Comparison of ENCODE assay signal across 1 cellular context in genomic region chr19:28606269-28607032, GRCh38.
TF ChIP-seq lines count a peak whose summit lies in the region.

No MANE protein-coding gene starts in this region.

TF ChIP-seq in K562, 482 proteins besides CTCF, POLR2A, EP300 and RAD21 (continued from another document):
- peak; percentile 90; the same call in 1 of the 2 replicates for TF ChIP-seq ZNF395 (CRISPR knock-in tag; IDR thresholded peaks at IDR 0.05)
- TF ChIP-seq GTF2A2 (tag; IDR thresholded peaks at IDR 0.05) = no peak
- TF ChIP-seq SMAD4 (CRISPR knock-in tag; conservative IDR thresholded peaks at IDR 0.05) = peak; percentile 100
- peak; percentile 33; the same call in 1 of the 2 replicates for TF ChIP-seq ZNF780A (CRISPR knock-in tag; IDR thresholded peaks at IDR 0.05)
- peak; percentile 89 for TF ChIP-seq LEF1 (IDR thresholded peaks at IDR 0.05)
- TF ChIP-seq PHF21A (IDR thresholded peaks at IDR 0.05; ENCODE audit: borderline replicate concordance, low read depth) = 0 out of 2 replicates have a peak, but pooled peaks have one; percentile 14
- peak; percentile 97 for TF ChIP-seq TEAD4 (IDR thresholded peaks at IDR 0.05; ENCODE audit: low read length)
- TF ChIP-seq TEAD4 (CRISPR knock-in tag; IDR thresholded peaks at IDR 0.05; ENCODE audit: borderline replicate concordance) = no peak
- 0 out of 2 replicates have a peak, but pooled peaks have one; percentile 61 for TF ChIP-seq ZNF592 (IDR thresholded peaks at IDR 0.05)
- TF ChIP-seq AFF4 (CRISPR knock-in tag; IDR thresholded peaks at IDR 0.05) = peak; percentile 90; the same call in 1 of the 2 replicates
- TF ChIP-seq CREB3 (tag; conservative IDR thresholded peaks at IDR 0.05; ENCODE audit: low read depth) = peak; percentile 38; the same call in 1 of the 2 replicates
- TF ChIP-seq ZNF24 (IDR thresholded peaks at IDR 0.05) = peak; percentile 22; the same call in 1 of the 2 replicates
- TF ChIP-seq CUX1 (CRISPR knock-in tag; IDR thresholded peaks at IDR 0.05) = 0 out of 2 replicates have a peak, but pooled peaks have one; percentile 63
- peak; percentile 77 to 84 for TF ChIP-seq KDM1A (IDR thresholded peaks at IDR 0.05)
- TF ChIP-seq POLR2H (tag; IDR thresholded peaks at IDR 0.05; ENCODE audit: low read depth) = peak; percentile 71; the same call in 1 of the 2 replicates
- TF ChIP-seq E2F1 (CRISPR knock-in tag; IDR thresholded peaks at IDR 0.05) = no peak
- peak; percentile 56; the same call in 1 of the 2 replicates for TF ChIP-seq ZEB2 (IDR thresholded peaks at IDR 0.05)
- 0 out of 2 replicates have a peak, but pooled peaks have one; percentile 41 for TF ChIP-seq ZNF589 (CRISPR knock-in tag; IDR thresholded peaks at IDR 0.05; ENCODE audit: low read depth)
- TF ChIP-seq ELF4 (CRISPR knock-in tag; IDR thresholded peaks at IDR 0.05) = 0 out of 2 replicates have a peak, but pooled peaks have one; percentile 35
